8 cellular contexts compared by ENCODE assay signal in the genomic region with DNA sequence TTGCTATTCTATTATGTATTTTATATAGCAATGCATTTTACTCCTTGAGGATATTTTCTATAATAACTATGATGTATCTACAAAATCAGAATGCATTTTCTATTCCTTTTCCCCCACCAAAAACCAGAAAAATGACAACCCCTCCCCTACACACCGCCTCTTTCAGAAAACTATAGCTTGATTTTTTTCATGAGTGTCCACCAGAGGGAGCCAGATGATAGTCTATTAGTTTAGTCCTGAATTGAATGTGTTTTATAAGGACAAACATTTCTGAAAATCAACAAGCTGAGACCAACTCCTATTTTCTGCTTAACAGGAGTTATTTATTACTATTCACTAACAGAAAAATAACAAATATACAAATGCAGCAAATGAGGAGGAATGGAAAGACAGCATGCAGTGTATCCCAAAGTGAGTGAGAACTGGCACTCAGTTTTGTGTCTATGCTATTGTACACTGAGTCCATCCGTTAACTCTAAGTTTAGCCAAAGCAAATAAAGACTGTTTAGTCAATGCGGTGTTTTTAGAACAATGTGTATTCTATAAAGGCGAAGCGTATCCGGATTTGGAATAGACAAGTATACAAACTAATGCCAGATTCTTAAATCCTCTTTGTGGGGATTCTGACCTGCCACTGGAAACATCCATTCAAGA.
A peak's percentile ranks its signal among the peaks of the same experiment; 100 is the strongest.
DNase-seq lines count a peak whose midpoint lies in the region; ATAC-seq and FAIRE-seq lines count a peak whose summit lies in the region.

No MANE protein-coding gene starts in this region.

- no peak overlapping the region for H3K4ac ChIP-seq in mesenchymal stem cell (ENCODE audit: low read depth in 1 of 2, low read length in 2 of 2)

- ATAC-seq in GM18502 (IDR thresholded peaks at IDR 0.05; ENCODE audit: poor library complexity, unreplicated experiment): no peak

- no peak overlapping the region for H3K18ac ChIP-seq in mesenchymal stem cell (ENCODE audit: low read depth in 1 of 2, low read length in 2 of 2)

- H3K27me3 ChIP-seq in mesenchymal stem cell (ENCODE audit: control insufficient read depth in 1 of 2, insufficient read depth in 1 of 2, low read length in 2 of 2): no peaks in the 10 kb centered on the region

- no peak overlapping the region for H4K8ac ChIP-seq in mesenchymal stem cell (ENCODE audit: low read length)

- no peaks in the 10 kb centered on the region for H3K4me1 ChIP-seq in mesenchymal stem cell (ENCODE audit: control insufficient read depth, insufficient read depth, low read depth, low read length)

- no peak overlapping the region for H4K91ac ChIP-seq in mesenchymal stem cell (ENCODE audit: low read length)

- H3K9me3 ChIP-seq in mesenchymal stem cell (ENCODE audit: control insufficient read depth, low read length): no peaks in the 10 kb centered on the region

- H2BK15ac ChIP-seq in mesenchymal stem cell (ENCODE audit: low read depth, poor library complexity, severe bottlenecking): no peak overlapping the region

- no peaks in the 10 kb centered on the region for H3K36me3 ChIP-seq in mesenchymal stem cell (ENCODE audit: control insufficient read depth in 1 of 2, insufficient read depth in 2 of 2, low read depth in 1 of 2, low read length in 2 of 2)

- DNase-seq in activated T-cell treated with anti-CD3 and anti-CD28 coated beads for 4 hours (peak; percentile 59), Kasumi-1 (lab: John Stamatoyannopoulos, UW) (peak; percentile 64 to 81), SK-N-DZ (ENCODE audit: low spot score) (peak; percentile 65), dedifferentiated amniotic fluid mesenchymal stem cell (ENCODE audit: extremely low spot score) (peak; percentile 67), mesenchymal stem cell (peak; percentile 63), urothelium cell line (ENCODE audit: low spot score) (peak; percentile 14)
- no peak for DNase-seq in activated T-cell treated with anti-CD3 and anti-CD28 coated beads, Interleukin-2, amount 50 U/mL, for 1 hour

- no peak overlapping the region for H2AK5ac ChIP-seq in mesenchymal stem cell (ENCODE audit: low read length, severe bottlenecking)

- WGBS in mesenchymal stem cell: 78% methylated on average over 5 of the region's 6 CpGs

- no peak overlapping the region for H2BK5ac ChIP-seq in mesenchymal stem cell (ENCODE audit: low read depth, low read length, poor library complexity, severe bottlenecking)

- FAIRE-seq in urothelium cell line (lab: Jason Lieb, UNC): no peak

- H2BK120ac ChIP-seq in mesenchymal stem cell (ENCODE audit: low read depth, low read length): no peak overlapping the region

- no peak overlapping the region for H3K23ac ChIP-seq in mesenchymal stem cell (ENCODE audit: low read length in 2 of 2)

- H3K27ac ChIP-seq in mesenchymal stem cell (ENCODE audit: low read length, poor library complexity, severe bottlenecking): no peak overlapping the region

- H2AFZ ChIP-seq in mesenchymal stem cell (ENCODE audit: low read depth, low read length): no peak overlapping the region

- H3K79me1 ChIP-seq in mesenchymal stem cell (replicated peaks; ENCODE audit: low read length, poor library complexity, severe bottlenecking): no peaks in the 10 kb centered on the region

- no peak overlapping the region for H3K4me3 ChIP-seq in mesenchymal stem cell (ENCODE audit: insufficient read depth in 1 of 2, low read depth in 1 of 2, low read length in 2 of 2)

- H3K14ac ChIP-seq in mesenchymal stem cell (ENCODE audit: low read length in 2 of 2): no peak overlapping the region

- H3K4me2 ChIP-seq in mesenchymal stem cell (ENCODE audit: low read length, poor library complexity, severe bottlenecking): no peak overlapping the region

- no peak overlapping the region for H3K9ac ChIP-seq in mesenchymal stem cell (ENCODE audit: low read length)

- H2BK12ac ChIP-seq in mesenchymal stem cell (ENCODE audit: low read length in 2 of 2): no peak overlapping the region
